ENCODE assay signal across 12 cellular contexts in the genomic region with DNA sequence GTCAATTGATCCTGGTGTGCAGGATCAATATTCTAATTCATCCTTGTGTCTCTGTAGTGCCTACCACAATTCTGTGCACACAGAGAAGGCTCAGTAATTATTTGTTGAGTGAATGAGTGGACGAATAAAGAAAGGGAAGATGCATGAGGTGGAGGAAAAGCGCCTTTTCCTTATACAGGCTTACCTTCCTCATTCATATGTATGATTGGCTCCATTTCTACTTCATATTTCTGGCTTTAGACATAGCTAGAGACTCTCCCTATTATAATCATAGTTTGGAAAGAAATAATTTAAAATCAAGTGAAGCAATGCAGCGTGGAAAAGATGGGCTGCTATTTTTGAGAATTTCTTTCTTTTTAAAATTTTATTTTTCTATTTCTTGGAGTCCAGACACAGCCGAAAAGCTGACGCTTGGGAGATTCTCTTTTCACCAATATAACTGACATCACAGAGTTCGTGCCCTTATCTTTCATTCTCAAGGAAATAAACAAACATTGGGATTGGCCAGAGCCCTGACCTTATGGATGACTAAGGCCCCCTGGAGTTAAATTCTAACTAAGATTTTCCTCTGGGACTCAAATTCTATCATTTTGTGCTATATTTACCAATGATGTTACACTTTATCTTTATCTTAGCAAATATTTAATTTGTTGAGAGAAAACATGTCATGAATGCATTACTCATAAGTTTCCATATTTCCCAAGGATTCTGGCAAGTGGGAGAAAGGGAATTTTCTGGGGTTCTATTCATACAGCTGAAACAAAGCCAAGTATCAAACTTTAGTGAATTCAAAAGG. TPM values are rescaled to one million over a fixed set of nuclear protein-coding genes. Genes with fewer than 3 reads are reported as not detected.
A peak's percentile ranks its signal among the peaks of the same experiment; 100 is the strongest.
DNase-seq lines count a peak whose midpoint lies in the region; ATAC-seq and TF ChIP-seq lines count a peak whose summit lies in the region.
"Had no signal": no experiment of that assay in that cellular context is flagged by ENCODE, and none has a peak within 500 bp of the region (broad histone marks: within the 10 kb centered on the region; RNA-seq: fewer than 3 reads in every experiment).

No MANE protein-coding gene starts in this region.

- H3K4me1 ChIP-seq in PC-9 (replicated peaks; ENCODE audit: insufficient read depth) (peaks cover 37% of the 10 kb centered on the region), MM.1S (ENCODE audit: low read length) (no peaks in the 10 kb centered on the region)

- CTCF ChIA-PET in PC-9 (lab: Charles Lee), result no interaction called here

- H3K9ac ChIP-seq in MM.1S (ENCODE audit: low read length), result no peak overlapping the region

- H2AFZ ChIP-seq in PC-9 (peak overlapping the region; percentile 25; the same call in 1 of the 2 replicates), MM.1S (ENCODE audit: low read length) (no peak overlapping the region)

- peaks cover 33% of the 10 kb centered on the region for H3K4me1 Mint-ChIP-seq in nephron
- H3K4me1 Mint-ChIP-seq: activated CD4-positive, alpha-beta T cell treated with anti-CD3 and anti-CD28 coated beads, Interleukin-2, amount 10 ng/mL, durations not matched to agents 7 days and 5 days had no signal

- no peak for ATAC-seq in GM21717 (IDR thresholded peaks at IDR 0.05; ENCODE audit: unreplicated experiment)
- ATAC-seq: CD8-positive, alpha-beta T cell had no signal

- H3K36me3 Mint-ChIP-seq in nephron (ENCODE audit: low read depth), result peaks cover under 1% of the 10 kb centered on the region
- H3K36me3 Mint-ChIP-seq: CD8-positive, alpha-beta T cell had no signal

- peak overlapping the region; percentile 27 to 41 (median 37) for H3K27ac Mint-ChIP-seq in nephron
- H3K27ac Mint-ChIP-seq: activated CD4-positive, alpha-beta T cell treated with anti-CD3 and anti-CD28 coated beads, Interleukin-2, amount 10 ng/mL, durations not matched to agents 7 days and 5 days; CD8-positive, alpha-beta T cell had no signal

- DNase-seq in DMS53 (lab: John Stamatoyannopoulos, UW) (peak; percentile 32), PC-9 (peak in 1 of 2 experiments; percentile 75), epithelial cell of esophagus (ENCODE audit: low read depth) (peak; percentile 42), islet precursor cell (no peak), MM.1S (no peak), NCI-H1436 treated with DMSO at 0.1 percent for 48 hours (lab: John Stamatoyannopoulos, UW) (no peak)
- DNase-seq: activated CD4-positive, alpha-beta T cell treated with anti-CD3 and anti-CD28 coated beads, Interleukin-2, amount 10 ng/mL, durations not matched to agents 7 days and 5 days; activated naive CD4-positive, alpha-beta T cell; CD8-positive, alpha-beta T cell; NCI-H524 had no signal

- H3K79me2 ChIP-seq in PC-9 (ENCODE audit: low read depth) (no peaks in the 10 kb centered on the region), MM.1S (ENCODE audit: low read length) (no peaks in the 10 kb centered on the region)

- H3K27ac ChIP-seq in PC-9 (peak overlapping the region; percentile 42), MM.1S (ENCODE audit: low read length) (no peak overlapping the region)

- H3K36me3 ChIP-seq in PC-9 (ENCODE audit: low read depth) (no peaks in the 10 kb centered on the region), MM.1S (replicated peaks; ENCODE audit: insufficient read depth, low read length) (no peaks in the 10 kb centered on the region)

- 0 out of 2 replicates have a peak, but pooled peaks cover 11% of the 10 kb centered on the region for H3F3A ChIP-seq in PC-9 (ENCODE audit: insufficient read depth, low read depth)
- H3F3A ChIP-seq in MM.1S (ENCODE audit: insufficient read depth, low read length), result no peaks in the 10 kb centered on the region

- H3K9me3 ChIP-seq in PC-9 (ENCODE audit: insufficient read depth, low read depth) (peaks cover 11% of the 10 kb centered on the region; the same call in 1 of the 2 replicates), MM.1S (replicated peaks; ENCODE audit: insufficient read depth, low read length) (no peaks in the 10 kb centered on the region)

- H3K4me3 ChIP-seq in PC-9 (no peak overlapping the region), epithelial cell of esophagus (ENCODE audit: low read length) (no peak overlapping the region), MM.1S (ENCODE audit: low read length) (no peak overlapping the region)

- BruUV-seq in PC-9 (replicated peaks; lab: Mats Ljungman, UMichigan), result no TSS peak

- no peak overlapping the region for H3K4me3 Mint-ChIP-seq in nephron
- H3K4me3 Mint-ChIP-seq: activated CD4-positive, alpha-beta T cell treated with anti-CD3 and anti-CD28 coated beads, Interleukin-2, amount 10 ng/mL, durations not matched to agents 7 days and 5 days; CD8-positive, alpha-beta T cell had no signal

- peaks cover 14% of the 10 kb centered on the region for H3K9me3 Mint-ChIP-seq in nephron
- H3K9me3 Mint-ChIP-seq: activated CD4-positive, alpha-beta T cell treated with anti-CD3 and anti-CD28 coated beads, Interleukin-2, amount 10 ng/mL, durations not matched to agents 7 days and 5 days had no signal

- no peaks in the 10 kb centered on the region for H3K9me2 ChIP-seq in PC-9 (ENCODE audit: insufficient read depth)
- H3K9me2 ChIP-seq in MM.1S (replicated peaks; ENCODE audit: insufficient read depth, low read length), result no peaks in the 10 kb centered on the region

- intact Hi-C loops in PC-9 (cut with micrococcal nuclease; ENCODE audit: unreplicated experiment), result no loop called here

- H3K27me3 Mint-ChIP-seq in nephron (ENCODE audit: low read depth), result no peaks in the 10 kb centered on the region
- H3K27me3 Mint-ChIP-seq: activated CD4-positive, alpha-beta T cell treated with anti-CD3 and anti-CD28 coated beads, Interleukin-2, amount 10 ng/mL, durations not matched to agents 7 days and 5 days had no signal

- POLR2A ChIA-PET in PC-9 (lab: Charles Lee; ENCODE audit: unreplicated experiment), result no interaction called here

- H4K20me1 ChIP-seq in PC-9 (ENCODE audit: insufficient read depth) (no peaks in the 10 kb centered on the region), MM.1S (ENCODE audit: insufficient read depth, low read length) (no peaks in the 10 kb centered on the region)

- TF ChIP-seq CTCF in PC-9 (conservative IDR thresholded peaks at IDR 0.05), result no peak
- TF ChIP-seq CTCF in epithelial cell of esophagus (IDR thresholded peaks at IDR 0.05; ENCODE audit: insufficient read depth, low read depth, low read length, missing control alignments), result no peak
- no peak for TF ChIP-seq CTCF in nephron (IDR thresholded peaks at IDR 0.05; ENCODE audit: unreplicated experiment in 3 of 3)
- TF ChIP-seq CTCF in MM.1S (IDR thresholded peaks at IDR 0.05; ENCODE audit: low read length), result no peak

- H3K27me3 ChIP-seq in PC-9 (ENCODE audit: insufficient read depth, low read depth) (no peaks in the 10 kb centered on the region), MM.1S (replicated peaks; ENCODE audit: insufficient read depth, low read length) (no peaks in the 10 kb centered on the region)

- no peak overlapping the region; the same call in 1 of the 2 replicates for H3K4me2 ChIP-seq in PC-9
- H3K4me2 ChIP-seq in MM.1S (ENCODE audit: low read depth, low read length), result no peak overlapping the region

RNA-seq across cellular contexts. Expression of gene PRL, which starts 48.1 kb away (rescaled TPM):
- not detected in 2 replicates for total RNA-seq in PC-9 (2021)
- total RNA-seq: activated CD4-positive, alpha-beta T cell treated with anti-CD3 and anti-CD28 coated beads, Interleukin-2, amount 10 ng/mL, durations not matched to agents 7 days and 5 days had no signal

Comparison
In these comparisons a context has a peak if more than half of its experiments do, and no peak if none do; other contexts are left out.
1. DNase-seq: peak in DMS53 (single experiment) and epithelial cell of esophagus (single experiment); none in islet precursor cell (single experiment), MM.1S (single experiment) and NCI-H1436 treated with DMSO at 0.1 percent for 48 hours (single experiment).